Comparison of ENCODE assay signal across 33 cellular contexts in the genomic region with DNA sequence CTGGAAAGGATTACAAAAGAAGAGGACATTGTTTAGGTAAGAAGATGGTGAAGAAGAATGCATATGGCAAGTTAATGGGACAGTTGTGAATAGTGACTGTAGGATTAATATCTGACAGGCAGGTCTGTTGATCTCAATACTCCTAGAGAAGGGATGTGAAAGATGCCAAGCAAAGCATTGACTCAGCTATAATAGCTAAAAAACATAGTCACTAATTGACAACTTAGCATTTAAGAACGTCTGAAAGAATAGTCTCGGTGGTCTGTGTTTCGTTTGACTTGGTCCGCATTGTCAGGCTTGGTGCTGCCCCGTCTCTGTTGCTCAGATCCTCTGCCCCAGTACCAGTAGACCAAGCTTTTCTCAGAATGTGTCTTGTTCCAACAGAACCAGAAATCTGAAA.
"Had no signal": no experiment of that assay in that cellular context is flagged by ENCODE, and none has a peak within 500 bp of the region (broad histone marks: within the 10 kb centered on the region; RNA-seq: fewer than 3 reads in every experiment).

No MANE protein-coding gene starts in this region.

- H3K4me1 ChIP-seq: adrenal gland, breast epithelium had no signal

- H3K9me3 ChIP-seq: adrenal gland, body of pancreas, breast epithelium had no signal

- H3K27ac ChIP-seq: body of pancreas, brain microvascular endothelial cell, breast epithelium, VCaP had no signal

- DNase-seq: activated B cell treated with CpG ODN at 0.5 μM for 24 hours; activated CD4-positive, alpha-beta memory T cell treated with anti-CD3 and anti-CD28 coated beads, Interleukin-2, amount 10 ng/mL, durations not matched to agents 7 days and 5 days; activated CD4-positive, alpha-beta T cell treated with anti-CD3 and anti-CD28 coated beads for 4 hours; activated CD4-positive, alpha-beta T cell treated with anti-CD3 and anti-CD28 coated beads, Interleukin-2, amount 10 ng/mL, durations not matched to agents 7 days and 5 days; activated CD4-positive, alpha-beta T cell treated with anti-CD3 and anti-CD28 coated beads, Interleukin-2, amount 50 U/mL, for 48 hours; activated CD4-positive, CD25-positive, alpha-beta regulatory T cell treated with anti-CD3 and anti-CD28 coated beads, Interleukin-2, amount 50 U/mL, for 72 hours; activated CD8-positive, alpha-beta memory T cell treated with anti-CD3 and anti-CD28 coated beads for 24 hours; activated CD8-positive, alpha-beta memory T cell treated with anti-CD3 and anti-CD28 coated beads, Interleukin-2, amount 10 ng/mL, durations not matched to agents 7 days and 5 days; activated CD8-positive, alpha-beta memory T cell treated with anti-CD3 and anti-CD28 coated beads, Interleukin-2, amount 50 U/mL, for 48 hours; activated CD8-positive, alpha-beta T cell treated with anti-CD3 and anti-CD28 coated beads, Interleukin-2, amount 10 ng/mL, durations not matched to agents 7 days and 5 days; activated effector memory CD4-positive, alpha-beta T cell treated with anti-CD3 and anti-CD28 coated beads, Interleukin-2, amount 50 U/mL, for 16 hours; activated gamma-delta T cell treated with Interleukin-2 at 50 U/mL for 16 hours; activated naive CD4-positive, alpha-beta T cell; activated naive CD4-positive, alpha-beta T cell treated with anti-CD3 and anti-CD28 coated beads for 36 hours; activated naive CD4-positive, alpha-beta T cell treated with anti-CD3 and anti-CD28 coated beads, Interleukin-2, amount 50 U/mL, for 16 hours; activated naive CD8-positive, alpha-beta T cell treated with anti-CD3 and anti-CD28 coated beads for 36 hours; activated T-cell treated with anti-CD3 and anti-CD28 coated beads, Interleukin-2, amount 50 U/mL, for 24 hours; activated T-cell treated with anti-CD3 and anti-CD28 coated beads, Interleukin-2, amount 50 U/mL, for 48 hours; adrenal gland; amniotic stem cell; aorta; body of pancreas; brain microvascular endothelial cell; central memory CD4-positive, alpha-beta T cell; T-helper 2 cell; T-helper 9 cell had no signal

- H3K27ac Mint-ChIP-seq: activated B cell treated with CpG ODN at 0.5 μM for 24 hours; activated CD4-positive, alpha-beta memory T cell treated with anti-CD3 and anti-CD28 coated beads, Interleukin-2, amount 10 ng/mL, durations not matched to agents 7 days and 5 days; activated CD4-positive, alpha-beta T cell treated with anti-CD3 and anti-CD28 coated beads, Interleukin-2, amount 10 ng/mL, durations not matched to agents 7 days and 5 days; activated CD8-positive, alpha-beta memory T cell treated with anti-CD3 and anti-CD28 coated beads, Interleukin-2, amount 10 ng/mL, durations not matched to agents 7 days and 5 days; activated naive CD4-positive, alpha-beta T cell treated with anti-CD3 and anti-CD28 coated beads for 36 hours; activated naive CD4-positive, alpha-beta T cell treated with anti-CD3 and anti-CD28 coated beads, Interleukin-2, amount 50 U/mL, for 72 hours; activated naive CD8-positive, alpha-beta T cell treated with anti-CD3 and anti-CD28 coated beads for 36 hours; activated T-cell treated with anti-CD3 and anti-CD28 coated beads, Interleukin-2, amount 50 U/mL, for 24 hours; activated T-helper 17 cell treated with anti-CD3 and anti-CD28 coated beads, Interleukin-2, amount 50 U/mL, for 72 hours; T-helper 2 cell treated with Interferon-gamma antibody and Interleukin-4, amounts not matched to agents 5 μg/mL and 100 μg/mL, for 36 hours had no signal

- H3K27me3 ChIP-seq: adrenal gland, body of pancreas, brain microvascular endothelial cell, breast epithelium had no signal

- H3K36me3 ChIP-seq: adrenal gland, brain microvascular endothelial cell, breast epithelium had no signal

- FAIRE-seq: astrocyte, TTC549 had no signal

- H3K36me3 Mint-ChIP-seq: activated CD8-positive, alpha-beta memory T cell treated with anti-CD3 and anti-CD28 coated beads, Interleukin-2, amount 10 ng/mL, durations not matched to agents 7 days and 5 days had no signal

- H3K4me3 Mint-ChIP-seq: activated B cell treated with CpG ODN at 0.5 μM for 24 hours; activated CD4-positive, alpha-beta memory T cell treated with anti-CD3 and anti-CD28 coated beads, Interleukin-2, amount 10 ng/mL, durations not matched to agents 7 days and 5 days; activated CD4-positive, alpha-beta T cell treated with anti-CD3 and anti-CD28 coated beads, Interleukin-2, amount 10 ng/mL, durations not matched to agents 7 days and 5 days; activated CD8-positive, alpha-beta memory T cell treated with anti-CD3 and anti-CD28 coated beads, Interleukin-2, amount 10 ng/mL, durations not matched to agents 7 days and 5 days; activated CD8-positive, alpha-beta T cell treated with anti-CD3 and anti-CD28 coated beads, Interleukin-2, amount 10 ng/mL, durations not matched to agents 7 days and 5 days; activated naive CD4-positive, alpha-beta T cell treated with anti-CD3 and anti-CD28 coated beads for 36 hours; activated naive CD8-positive, alpha-beta T cell treated with anti-CD3 and anti-CD28 coated beads for 36 hours; activated T-cell treated with anti-CD3 and anti-CD28 coated beads, Interleukin-2, amount 50 U/mL, for 24 hours; activated T-helper 17 cell treated with anti-CD3 and anti-CD28 coated beads, Interleukin-2, amount 50 U/mL, for 72 hours; T-helper 2 cell treated with Interferon-gamma antibody and Interleukin-4, amounts not matched to agents 5 μg/mL and 100 μg/mL, for 36 hours had no signal

- H3K4me3 ChIP-seq: adrenal gland, body of pancreas, breast epithelium had no signal

- H3K27me3 Mint-ChIP-seq: activated B cell treated with CpG ODN at 0.5 μM for 24 hours; activated CD4-positive, alpha-beta memory T cell treated with anti-CD3 and anti-CD28 coated beads, Interleukin-2, amount 10 ng/mL, durations not matched to agents 7 days and 5 days; activated CD4-positive, alpha-beta T cell treated with anti-CD3 and anti-CD28 coated beads, Interleukin-2, amount 10 ng/mL, durations not matched to agents 7 days and 5 days; activated CD8-positive, alpha-beta memory T cell treated with anti-CD3 and anti-CD28 coated beads, Interleukin-2, amount 10 ng/mL, durations not matched to agents 7 days and 5 days; activated naive CD8-positive, alpha-beta T cell treated with anti-CD3 and anti-CD28 coated beads for 36 hours; activated T-cell treated with anti-CD3 and anti-CD28 coated beads, Interleukin-2, amount 50 U/mL, for 24 hours; activated T-helper 17 cell treated with anti-CD3 and anti-CD28 coated beads, Interleukin-2, amount 50 U/mL, for 72 hours had no signal

- ATAC-seq: activated CD8-positive, alpha-beta memory T cell treated with anti-CD3 and anti-CD28 coated beads, Interleukin-2, amount 10 ng/mL, durations not matched to agents 7 days and 5 days; activated CD8-positive, alpha-beta T cell treated with anti-CD3 and anti-CD28 coated beads, Interleukin-2, amount 10 ng/mL, durations not matched to agents 7 days and 5 days; activated naive CD4-positive, alpha-beta T cell treated with anti-CD3 and anti-CD28 coated beads, Interleukin-2, amount 50 U/mL, for 72 hours; activated T-helper 17 cell treated with anti-CD3 and anti-CD28 coated beads, Interleukin-2, amount 50 U/mL, for 72 hours; body of pancreas had no signal
